In genomic region chr1:210236840-210237409, GRCh38 we compare ENCODE assay signal across 10 cellular contexts. TPM values are rescaled to one million over a fixed set of nuclear protein-coding genes. Genes with fewer than 3 reads are reported as not detected.
A peak's percentile ranks its signal among the peaks of the same experiment; 100 is the strongest.
DNase-seq lines count a peak whose midpoint lies in the region; ATAC-seq, FAIRE-seq and TF ChIP-seq lines count a peak whose summit lies in the region.
"Had no signal": no experiment of that assay in that cellular context is flagged by ENCODE, and none has a peak within 500 bp of the region (broad histone marks: within the 10 kb centered on the region; RNA-seq: fewer than 3 reads in every experiment).

No MANE protein-coding gene starts in this region.

- H4K12ac ChIP-seq in trophoblast cell (ENCODE audit: low read depth, low read length), result no peak overlapping the region

- FAIRE-seq in astrocyte (lab: Jason Lieb, UNC), result peak; percentile 82

- no peak overlapping the region for H2AFZ ChIP-seq in astrocyte (ENCODE audit: low read depth, low read length)
- H2AFZ ChIP-seq in trophoblast cell (ENCODE audit: insufficient read depth, low read length, poor library complexity), result no peak overlapping the region

- peak overlapping the region; percentile 76 for H3K4me2 ChIP-seq in astrocyte (ENCODE audit: low read length)
- H3K4me2 ChIP-seq in trophoblast cell (ENCODE audit: low read length), result no peak overlapping the region
- H3K4me2 ChIP-seq: BLaER1 treated with 17β-estradiol and CSF1 and Interleukin-3, amounts not matched to agents 10 nM and 100 nM had no signal

- H2BK120ac ChIP-seq in trophoblast cell (ENCODE audit: insufficient read depth, low read length, poor library complexity), result no peak overlapping the region

- H2BK5ac ChIP-seq in trophoblast cell (ENCODE audit: low read depth, low read length, poor library complexity), result no peak overlapping the region

- H2AK5ac ChIP-seq in trophoblast cell (ENCODE audit: low read length), result no peak overlapping the region

- H3K4me1 Mint-ChIP-seq in astrocyte (ENCODE audit: low read depth, unreplicated experiment), result peaks cover 31% of the 10 kb centered on the region
- H3K4me1 Mint-ChIP-seq in activated T-helper 1 cell treated with anti-CD3 and anti-CD28 coated beads, Interleukin-12 subunit alpha, Interleukin-12 subunit beta, Interleukin-2, Interleukin-4 antibody, amounts not matched to agents 30 ng/mL and 10 ng/mL and 1 ng/mL, durations not matched to agents 14 hours and 24 hours and 36 hours (ENCODE audit: low read depth), result peaks cover 6% of the 10 kb centered on the region

- no peak overlapping the region for H4K91ac ChIP-seq in trophoblast cell (ENCODE audit: low read depth, low read length)

- intact Hi-C loops in left cardiac atrium (cut with DNase I), result loop anchor here in 1 of 2 donors (5.0 kb wide), 1 partner anchor 55 kb away; no protein-coding TSS in a partner anchor
- intact Hi-C loops in activated T-helper 1 cell treated with anti-CD3 and anti-CD28 coated beads, Interleukin-12 subunit alpha, Interleukin-12 subunit beta, Interleukin-2, Interleukin-4 antibody, amounts not matched to agents 30 ng/mL and 10 ng/mL and 1 ng/mL, durations not matched to agents 14 hours and 24 hours and 36 hours (cut with micrococcal nuclease), result loop anchor here (10.0 kb wide), 1 partner anchor 168 kb away; no protein-coding TSS in a partner anchor

- no CpG with 5 or more reads among the region's 10 CpGs for WGBS in trophoblast cell (ENCODE audit: extremely low coverage, insufficient coverage, insufficient read length)

- H3K4me3 ChIP-seq in AG10803 (ENCODE audit: low read length) (peak overlapping the region; percentile 22), astrocyte (ENCODE audit: insufficient read depth, low read depth, low read length) (peak overlapping the region; percentile 30), trophoblast cell (ENCODE audit: low read depth, low read length) (no peak overlapping the region)
- H3K4me3 ChIP-seq: BLaER1 treated with 17β-estradiol and CSF1 and Interleukin-3, amounts not matched to agents 10 nM and 100 nM had no signal

- no peaks in the 10 kb centered on the region for H4K20me1 ChIP-seq in astrocyte (ENCODE audit: insufficient read depth, low read length)

- TF ChIP-seq CTCF in AG10803 (conservative IDR thresholded peaks at IDR 0.05; ENCODE audit: low read length) (no peak), astrocyte (IDR thresholded peaks at IDR 0.05; ENCODE audit: insufficient read depth, low read depth, low read length) (no peak)

- H3K27ac ChIP-seq in astrocyte (ENCODE audit: low read depth, low read length), result peak overlapping the region; percentile 43
- no peak overlapping the region for H3K27ac ChIP-seq in trophoblast cell (ENCODE audit: low read depth, low read length)
- H3K27ac ChIP-seq: BLaER1 treated with 17β-estradiol and CSF1 and Interleukin-3, amounts not matched to agents 10 nM and 100 nM had no signal

- peaks cover 12% of the 10 kb centered on the region for H3K79me1 ChIP-seq in trophoblast cell (ENCODE audit: low read length)

- H3K27me3 ChIP-seq in astrocyte (ENCODE audit: insufficient read depth, low read length), result no peaks in the 10 kb centered on the region
- H3K27me3 ChIP-seq in trophoblast cell (ENCODE audit: insufficient read depth, low read length), result no peaks in the 10 kb centered on the region

- H3K4me3 Mint-ChIP-seq in astrocyte (ENCODE audit: unreplicated experiment), result no peak overlapping the region
- no peak overlapping the region for H3K4me3 Mint-ChIP-seq in activated T-helper 1 cell treated with anti-CD3 and anti-CD28 coated beads, Interleukin-12 subunit alpha, Interleukin-12 subunit beta, Interleukin-2, Interleukin-4 antibody, amounts not matched to agents 30 ng/mL and 10 ng/mL and 1 ng/mL, durations not matched to agents 14 hours and 24 hours and 36 hours

- peak overlapping the region; percentile 64 for H3K9ac ChIP-seq in astrocyte (ENCODE audit: low read length)
- H3K9ac ChIP-seq in trophoblast cell (ENCODE audit: low read length), result no peak overlapping the region
- H3K9ac ChIP-seq: BLaER1 treated with 17β-estradiol and CSF1 and Interleukin-3, amounts not matched to agents 10 nM and 100 nM had no signal

- H3K9me3 Mint-ChIP-seq in astrocyte (ENCODE audit: unreplicated experiment), result no peaks in the 10 kb centered on the region
- no peaks in the 10 kb centered on the region for H3K9me3 Mint-ChIP-seq in activated T-helper 1 cell treated with anti-CD3 and anti-CD28 coated beads, Interleukin-12 subunit alpha, Interleukin-12 subunit beta, Interleukin-2, Interleukin-4 antibody, amounts not matched to agents 30 ng/mL and 10 ng/mL and 1 ng/mL, durations not matched to agents 14 hours and 24 hours and 36 hours

- DNase-seq in AG10803 (ENCODE audit: low read depth) (peak; percentile 77), astrocyte (ENCODE audit: low read depth) (peak; percentile 88), left cardiac atrium (peak; percentile 84), trophoblast cell (no peak), NAMALWA (ENCODE audit: low spot score) (no peak), NCI-H2081 (lab: John Stamatoyannopoulos, UW) (no peak), GM19240 (ENCODE audit: insufficient read length, low spot score) (no peak)
- DNase-seq in activated T-helper 1 cell treated with anti-CD3 and anti-CD28 coated beads, Interleukin-12 subunit alpha, Interleukin-12 subunit beta, Interleukin-2, Interleukin-4 antibody, amounts not matched to agents 30 ng/mL and 10 ng/mL and 1 ng/mL, durations not matched to agents 14 hours and 24 hours and 36 hours (ENCODE audit: low spot score), result no peak
- DNase-seq: stimulated activated CD4-positive, alpha-beta T cell treated with anti-CD3 and anti-CD28 coated beads, Interleukin-2, amount 100 ng/mL, for 24 hours had no signal

- H3K27me3 Mint-ChIP-seq in astrocyte (ENCODE audit: low read depth, unreplicated experiment), result peaks cover 3% of the 10 kb centered on the region
- H3K27me3 Mint-ChIP-seq in activated T-helper 1 cell treated with anti-CD3 and anti-CD28 coated beads, Interleukin-12 subunit alpha, Interleukin-12 subunit beta, Interleukin-2, Interleukin-4 antibody, amounts not matched to agents 30 ng/mL and 10 ng/mL and 1 ng/mL, durations not matched to agents 14 hours and 24 hours and 36 hours (ENCODE audit: insufficient read depth), result peaks cover 66% of the 10 kb centered on the region

- no peaks in the 10 kb centered on the region for H3K36me3 Mint-ChIP-seq in astrocyte (ENCODE audit: low read depth, unreplicated experiment)
- H3K36me3 Mint-ChIP-seq in activated T-helper 1 cell treated with anti-CD3 and anti-CD28 coated beads, Interleukin-12 subunit alpha, Interleukin-12 subunit beta, Interleukin-2, Interleukin-4 antibody, amounts not matched to agents 30 ng/mL and 10 ng/mL and 1 ng/mL, durations not matched to agents 14 hours and 24 hours and 36 hours (ENCODE audit: low read depth), result peaks cover 2% of the 10 kb centered on the region

- peak; percentile 84 to 87 for ATAC-seq in left cardiac atrium

- H3K36me3 ChIP-seq in astrocyte (ENCODE audit: insufficient read depth, low read length) (peaks cover 4% of the 10 kb centered on the region), trophoblast cell (ENCODE audit: control insufficient read depth in 1 of 2, insufficient read depth in 2 of 2, low read length in 2 of 2) (peaks cover 16 to 24% of the 10 kb centered on the region in 2 experiments)
- H3K36me3 ChIP-seq: BLaER1 treated with 17β-estradiol and CSF1 and Interleukin-3, amounts not matched to agents 10 nM and 100 nM had no signal

- H3K14ac ChIP-seq in trophoblast cell (ENCODE audit: low read length), result no peak overlapping the region

- H3K4me1 ChIP-seq in astrocyte (ENCODE audit: insufficient read depth, low read length) (peaks cover 59% of the 10 kb centered on the region), trophoblast cell (ENCODE audit: control insufficient read depth in 1 of 2, insufficient read depth in 2 of 2, low read length in 2 of 2) (peaks cover 7 to 14% of the 10 kb centered on the region in 2 experiments)

- no peak overlapping the region for H3K23ac ChIP-seq in trophoblast cell (ENCODE audit: low read length)

- H3K18ac ChIP-seq in trophoblast cell (ENCODE audit: low read length), result peak overlapping the region; percentile 7

- H3K79me2 ChIP-seq in astrocyte (ENCODE audit: insufficient read depth, low read length) (no peaks in the 10 kb centered on the region), trophoblast cell (ENCODE audit: control insufficient read depth, insufficient read depth, low read length, poor library complexity) (peaks cover 8% of the 10 kb centered on the region)

- no peak overlapping the region for H3K4ac ChIP-seq in trophoblast cell (ENCODE audit: low read depth, low read length)

- peak overlapping the region; percentile 15 for H3K27ac Mint-ChIP-seq in astrocyte (ENCODE audit: unreplicated experiment)
- no peak overlapping the region for H3K27ac Mint-ChIP-seq in activated T-helper 1 cell treated with anti-CD3 and anti-CD28 coated beads, Interleukin-12 subunit alpha, Interleukin-12 subunit beta, Interleukin-2, Interleukin-4 antibody, amounts not matched to agents 30 ng/mL and 10 ng/mL and 1 ng/mL, durations not matched to agents 14 hours and 24 hours and 36 hours

- H3K9me3 ChIP-seq in astrocyte (ENCODE audit: insufficient read depth, low read depth, low read length), result no peaks in the 10 kb centered on the region
- H3K9me3 ChIP-seq in trophoblast cell (ENCODE audit: insufficient read depth, low read depth, low read length), result no peaks in the 10 kb centered on the region
- H3K9me3 ChIP-seq: BLaER1 treated with 17β-estradiol and CSF1 and Interleukin-3, amounts not matched to agents 10 nM and 100 nM had no signal

- H4K8ac ChIP-seq in trophoblast cell (ENCODE audit: low read depth, low read length), result no peak overlapping the region

- H2BK12ac ChIP-seq in trophoblast cell (ENCODE audit: low read length), result no peak overlapping the region

RNA-seq across cellular contexts. Expression of gene SERTAD4, which starts 4.3 kb away (rescaled TPM):
- total RNA-seq in astrocyte (2.9 and 4.6 TPM in 2 replicates), left cardiac atrium (1 to 10 TPM; 5.2 to 7.0 TPM)
- 22.0 and 22.1 TPM in 2 replicates for polyA plus RNA-seq in trophoblast cell (2013)
- not detected in 2 replicates for total RNA-seq in activated T-helper 1 cell treated with anti-CD3 and anti-CD28 coated beads, Interleukin-12 subunit alpha, Interleukin-12 subunit beta, Interleukin-2, Interleukin-4 antibody, amounts not matched to agents 30 ng/mL and 10 ng/mL and 1 ng/mL, durations not matched to agents 14 hours and 24 hours and 36 hours

Comparison
In these comparisons a context has a peak if more than half of its experiments do, and no peak if none do; other contexts are left out.
1. DNase-seq: peak in AG10803 (single experiment), astrocyte (single experiment) and left cardiac atrium (single experiment); none in trophoblast cell (0 of 2), NAMALWA (single experiment), NCI-H2081 (0 of 2), activated T-helper 1 cell treated with anti-CD3 and anti-CD28 coated beads, Interleukin-12 subunit alpha, Interleukin-12 subunit beta, Interleukin-2, Interleukin-4 antibody, amounts not matched to agents 30 ng/mL and 10 ng/mL and 1 ng/mL, durations not matched to agents 14 hours and 24 hours and 36 hours (single experiment) and GM19240 (single experiment).